1 cellular context compared by ENCODE assay signal in genomic region chr20:49601153-49601924, GRCh38.
A peak's percentile ranks its signal among the peaks of the same experiment; 100 is the strongest.
TF ChIP-seq lines count a peak whose summit lies in the region.

No MANE protein-coding gene starts in this region.

TF ChIP-seq in HepG2, 621 proteins besides CTCF, POLR2A, EP300 and RAD21 (continued from another document):
- TF ChIP-seq FLYWCH1 (CRISPR knock-in tag; IDR thresholded peaks at IDR 0.05): no peak
- TF ChIP-seq ZNF276 (CRISPR knock-in tag; IDR thresholded peaks at IDR 0.05; ENCODE audit: low read depth): no peak
- TF ChIP-seq ZNF407 (CRISPR knock-in tag; IDR thresholded peaks at IDR 0.05; ENCODE audit: not compliant biosample characterization): no peak
- peak; percentile 32; the same call in 1 of the 2 replicates for TF ChIP-seq ZMYM3 (CRISPR knock-in tag; IDR thresholded peaks at IDR 0.05)
- TF ChIP-seq ZSCAN12 (CRISPR knock-in tag; IDR thresholded peaks at IDR 0.05): no peak
- no peak for TF ChIP-seq DNMT3B (CRISPR knock-in tag; conservative IDR thresholded peaks at IDR 0.05)
- peak; percentile 38 to 42; a peak in 2 of 4 replicates for TF ChIP-seq MAFK (conservative IDR thresholded peaks at IDR 0.05 in 1 of 2, IDR thresholded peaks at IDR 0.05 in 1 of 2; ENCODE audit: low read length in 2 of 2)
- TF ChIP-seq MBD4 (IDR thresholded peaks at IDR 0.05; ENCODE audit: borderline replicate concordance, low read length): no peak
- TF ChIP-seq ZNF329 (CRISPR knock-in tag; IDR thresholded peaks at IDR 0.05; ENCODE audit: low read depth): peak; percentile 98
- TF ChIP-seq ZNF263 (CRISPR knock-in tag; IDR thresholded peaks at IDR 0.05): 0 out of 2 replicates have a peak, but pooled peaks have one; percentile 3
- TF ChIP-seq MNT (IDR thresholded peaks at IDR 0.05): no peak
- no peak for TF ChIP-seq ZNF709 (CRISPR knock-in tag; IDR thresholded peaks at IDR 0.05)
TF ChIP-seq in HepG2: peak in this region for 10.
